ENCODE assay signal across 20 cellular contexts in the genomic region with DNA sequence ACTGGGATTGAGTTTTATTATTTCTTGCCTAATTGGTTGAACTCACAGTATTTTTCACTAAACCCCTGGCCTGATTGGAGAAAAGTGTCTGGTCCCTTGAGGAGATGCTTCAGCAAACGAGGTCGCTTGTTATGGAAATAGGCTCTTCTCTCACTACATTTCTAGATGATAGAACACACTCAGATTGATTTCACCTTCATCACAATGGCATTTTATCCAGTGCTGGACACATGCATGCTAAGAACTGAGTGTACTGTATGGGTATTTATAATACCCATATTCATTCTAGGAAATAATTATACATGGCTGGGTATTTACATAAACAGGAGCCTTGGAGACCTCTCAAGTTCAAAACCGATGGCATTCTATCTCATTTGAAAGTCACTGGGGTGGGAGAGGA.
"Had no signal": no experiment of that assay in that cellular context is flagged by ENCODE, and none has a peak within 500 bp of the region (broad histone marks: within the 10 kb centered on the region; RNA-seq: fewer than 3 reads in every experiment).

No MANE protein-coding gene starts in this region.

- H3K27me3 ChIP-seq: colonic mucosa, dorsolateral prefrontal cortex, thyroid gland, upper lobe of right lung had no signal

- H3K9me3 ChIP-seq: colonic mucosa, ovary, thyroid gland, upper lobe of right lung had no signal

- H3K36me3 ChIP-seq: colonic mucosa, ovary, thyroid gland, upper lobe of right lung had no signal

- H3K4me3 ChIP-seq: colonic mucosa, dorsolateral prefrontal cortex, ovary, thyroid gland, upper lobe of right lung had no signal

- H3K4me1 ChIP-seq: colonic mucosa had no signal

- H3K27ac ChIP-seq: colonic mucosa, dorsolateral prefrontal cortex, ovary, thyroid gland, upper lobe of right lung had no signal

- DNase-seq: activated B cell treated with CpG ODN at 0.5 μM for 24 hours; activated effector memory CD4-positive, alpha-beta T cell treated with Interleukin-2 at 50 U/mL for 16 hours; activated naive CD4-positive, alpha-beta T cell treated with Interleukin-2 at 50 U/mL for 16 hours; activated T-cell treated with anti-CD3 and anti-CD28 coated beads for 4 hours; anterior cingulate cortex; cerebellar nuclear complex; colonic mucosa; dorsolateral prefrontal cortex; effector memory CD8-positive, alpha-beta T cell; erythroblast; mammary epithelial cell; naive thymus-derived CD4-positive, alpha-beta T cell; ovary; retina; stimulated activated CD4-positive, alpha-beta T cell treated with anti-CD3 and anti-CD28 coated beads, Interleukin-2, amount 100 ng/mL, for 48 hours; substantia nigra; T-helper 1 cell; thyroid gland; upper lobe of right lung had no signal

- ATAC-seq: effector memory CD8-positive, alpha-beta T cell; naive thymus-derived CD4-positive, alpha-beta T cell; stimulated activated effector memory CD8-positive, alpha-beta T cell treated with anti-CD3 and anti-CD28 coated beads, Interleukin-12 subunit alpha, Interleukin-12 subunit beta, amount 100 ng/mL, for 72 hours; upper lobe of right lung had no signal
